Comparison of ENCODE assay signal across 1 cellular context in the genomic region with DNA sequence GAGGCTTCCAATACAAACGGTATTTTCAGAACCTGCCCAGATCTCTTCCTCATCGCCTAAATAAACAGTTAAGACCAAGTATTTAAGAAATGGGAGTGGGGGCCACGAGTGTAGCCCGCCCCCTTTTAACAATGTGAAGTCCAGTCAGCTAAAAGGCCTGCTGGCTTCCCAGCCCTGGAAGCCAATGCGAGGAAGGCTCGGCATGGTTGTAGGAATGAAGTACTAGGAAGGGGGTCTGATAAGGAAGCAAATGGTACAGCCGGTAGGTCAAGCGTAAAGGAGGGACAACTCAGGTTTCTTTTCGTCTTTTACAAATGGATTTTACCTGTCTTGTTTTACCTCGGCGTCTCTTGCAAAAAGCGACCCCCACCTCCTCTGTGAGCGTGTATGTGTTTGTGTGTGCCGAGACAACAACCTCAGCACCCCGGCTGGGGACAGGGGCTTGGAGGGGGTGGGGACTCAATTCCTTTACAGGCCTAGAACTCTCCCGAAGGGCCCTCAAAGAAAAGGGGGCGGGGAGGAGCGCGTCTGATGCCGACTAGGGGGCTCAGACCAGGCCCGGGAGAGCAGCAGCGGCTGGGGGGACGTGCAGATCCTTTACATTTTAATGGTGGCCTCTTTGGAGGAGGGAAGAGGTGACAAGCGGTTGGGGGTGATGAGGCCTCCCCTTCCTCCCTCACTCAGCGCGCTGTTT.
A peak's percentile ranks its signal among the peaks of the same experiment; 100 is the strongest.
TF ChIP-seq lines count a peak whose summit lies in the region.

No MANE protein-coding gene starts in this region.

TF ChIP-seq in GM12878, 131 proteins besides CTCF, POLR2A, EP300 and RAD21 (continued from another document):
- TF ChIP-seq, protein P1, sequence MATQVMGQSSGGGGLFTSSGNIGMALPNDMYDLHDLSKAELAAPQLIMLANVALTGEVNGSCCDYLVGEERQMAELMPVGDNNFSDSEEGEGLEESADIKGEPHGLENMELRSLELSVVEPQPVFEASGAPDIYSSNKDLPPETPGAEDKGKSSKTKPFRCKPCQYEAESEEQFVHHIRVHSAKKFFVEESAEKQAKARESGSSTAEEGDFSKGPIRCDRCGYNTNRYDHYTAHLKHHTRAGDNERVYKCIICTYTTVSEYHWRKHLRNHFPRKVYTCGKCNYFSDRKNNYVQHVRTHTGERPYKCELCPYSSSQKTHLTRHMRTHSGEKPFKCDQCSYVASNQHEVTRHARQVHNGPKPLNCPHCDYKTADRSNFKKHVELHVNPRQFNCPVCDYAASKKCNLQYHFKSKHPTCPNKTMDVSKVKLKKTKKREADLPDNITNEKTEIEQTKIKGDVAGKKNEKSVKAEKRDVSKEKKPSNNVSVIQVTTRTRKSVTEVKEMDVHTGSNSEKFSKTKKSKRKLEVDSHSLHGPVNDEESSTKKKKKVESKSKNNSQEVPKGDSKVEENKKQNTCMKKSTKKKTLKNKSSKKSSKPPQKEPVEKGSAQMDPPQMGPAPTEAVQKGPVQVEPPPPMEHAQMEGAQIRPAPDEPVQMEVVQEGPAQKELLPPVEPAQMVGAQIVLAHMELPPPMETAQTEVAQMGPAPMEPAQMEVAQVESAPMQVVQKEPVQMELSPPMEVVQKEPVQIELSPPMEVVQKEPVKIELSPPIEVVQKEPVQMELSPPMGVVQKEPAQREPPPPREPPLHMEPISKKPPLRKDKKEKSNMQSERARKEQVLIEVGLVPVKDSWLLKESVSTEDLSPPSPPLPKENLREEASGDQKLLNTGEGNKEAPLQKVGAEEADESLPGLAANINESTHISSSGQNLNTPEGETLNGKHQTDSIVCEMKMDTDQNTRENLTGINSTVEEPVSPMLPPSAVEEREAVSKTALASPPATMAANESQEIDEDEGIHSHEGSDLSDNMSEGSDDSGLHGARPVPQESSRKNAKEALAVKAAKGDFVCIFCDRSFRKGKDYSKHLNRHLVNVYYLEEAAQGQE (IDR thresholded peaks at IDR 0.05; ENCODE audit: low read depth, low read length), result peak; percentile 64
- TF ChIP-seq GATAD2B (conservative IDR thresholded peaks at IDR 0.05; ENCODE audit: low read depth), result 0 out of 2 replicates have a peak, but pooled peaks have one; percentile 40
- no peak for TF ChIP-seq MYB (IDR thresholded peaks at IDR 0.05; ENCODE audit: borderline replicate concordance, low read depth, low read length)
- TF ChIP-seq ZZZ3 (IDR thresholded peaks at IDR 0.05; ENCODE audit: control insufficient read depth, insufficient read length, low read depth), result no peak
